8 cellular contexts compared by ENCODE assay signal in the genomic region with DNA sequence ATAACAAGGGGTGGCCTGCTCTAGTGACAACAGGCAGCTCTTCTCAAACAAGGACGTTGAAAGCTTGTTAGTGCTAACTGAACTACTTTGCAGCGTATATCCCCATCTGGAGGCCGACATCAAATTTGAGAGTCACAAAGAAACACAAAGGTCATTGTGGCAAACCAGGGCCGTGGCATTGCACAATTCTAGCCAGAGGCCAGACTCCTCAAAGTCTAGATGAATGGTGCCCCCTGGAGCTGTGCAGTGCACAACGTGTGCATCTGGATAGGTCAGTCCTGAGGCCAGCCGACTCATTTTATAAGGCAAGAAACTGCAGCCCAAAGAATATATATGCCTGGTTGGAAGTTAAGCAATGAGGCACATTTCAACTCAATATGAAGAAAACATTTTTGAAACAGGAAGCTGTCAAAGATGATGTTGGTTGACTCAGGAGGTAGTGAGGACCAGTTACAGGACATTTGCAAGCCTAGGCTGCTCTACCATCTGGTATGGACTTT.
DNase-seq lines count a peak whose midpoint lies in the region; ATAC-seq and TF ChIP-seq lines count a peak whose summit lies in the region.

No MANE protein-coding gene starts in this region.

- H3K27ac Mint-ChIP-seq in CD8-positive, alpha-beta memory T cell = no peak overlapping the region

- no peak overlapping the region for H3K4me3 Mint-ChIP-seq in CD8-positive, alpha-beta memory T cell

- in situ Hi-C loops in HAP-1 (cut with MboI; ENCODE audit: low sequenced_read_pairs) = no loop called here

- DNase-seq in COLO668 (lab: John Stamatoyannopoulos, UW; ENCODE audit: unreplicated experiment) (peak; percentile 19), LoVo (ENCODE audit: low spot score) (peak; percentile 16), ascending aorta (ENCODE audit: low spot score in 2 of 2) (peak; percentile 49 to 84), left lobe of liver (ENCODE audit: low spot score) (peak; percentile 49), HAP-1 (ENCODE audit: low spot score in 2 of 2) (no peak), DMS79 (lab: John Stamatoyannopoulos, UW) (no peak)
- DNase-seq in CD8-positive, alpha-beta memory T cell = no peak

- H3K4me1 ChIP-seq in ascending aorta (no peaks in the 10 kb centered on the region), HAP-1 (no peaks in the 10 kb centered on the region)
- H3K4me1 ChIP-seq in CD8-positive, alpha-beta memory T cell (ENCODE audit: insufficient read depth, low read length) = peaks cover 25% of the 10 kb centered on the region

- H3K9me3 ChIP-seq in ascending aorta (no peaks in the 10 kb centered on the region), HAP-1 (no peaks in the 10 kb centered on the region)
- no peaks in the 10 kb centered on the region for H3K9me3 ChIP-seq in CD8-positive, alpha-beta memory T cell (ENCODE audit: low read length)

- H3K36me3 ChIP-seq in ascending aorta (no peaks in the 10 kb centered on the region), HAP-1 (replicated peaks) (no peaks in the 10 kb centered on the region)
- no peaks in the 10 kb centered on the region for H3K36me3 ChIP-seq in CD8-positive, alpha-beta memory T cell (ENCODE audit: insufficient read depth, low read length)

- no peak overlapping the region for H3K27ac ChIP-seq in ascending aorta
- no peak overlapping the region for H3K27ac ChIP-seq in CD8-positive, alpha-beta memory T cell (ENCODE audit: low read depth, low read length)

- TF ChIP-seq CTCF in ascending aorta (IDR thresholded peaks at IDR 0.05) = no peak

- no peaks in the 10 kb centered on the region for H3K9me3 Mint-ChIP-seq in CD8-positive, alpha-beta memory T cell

- no peaks in the 10 kb centered on the region for H3K27me3 ChIP-seq in ascending aorta
- no peaks in the 10 kb centered on the region for H3K27me3 ChIP-seq in HAP-1 (ENCODE audit: low read depth)
- no peaks in the 10 kb centered on the region for H3K27me3 ChIP-seq in CD8-positive, alpha-beta memory T cell (ENCODE audit: insufficient read depth, low read length, poor library complexity, severe bottlenecking)

- peaks cover 17 to 63% of the 10 kb centered on the region in 2 donors for H3K27me3 Mint-ChIP-seq in CD8-positive, alpha-beta memory T cell

- H3K36me3 Mint-ChIP-seq in CD8-positive, alpha-beta memory T cell = no peaks in the 10 kb centered on the region

- peaks cover under 1 to 11% (median 11%) of the 10 kb centered on the region in 3 donors for H3K4me1 Mint-ChIP-seq in CD8-positive, alpha-beta memory T cell

- CTCF ChIA-PET in CD8-positive, alpha-beta memory T cell (lab: Charles Lee) = no interaction called here

- H3K4me3 ChIP-seq in ascending aorta (no peak overlapping the region), HAP-1 (no peak overlapping the region)
- H3K4me3 ChIP-seq in CD8-positive, alpha-beta memory T cell (ENCODE audit: low read length) = no peak overlapping the region

- intact Hi-C loops in ascending aorta (cut with DNase I) = no loop called here

- POLR2A ChIA-PET in CD8-positive, alpha-beta memory T cell (lab: Charles Lee) = no interaction called here

- peak; percentile 67 for ATAC-seq in left lobe of liver
- ATAC-seq in HG02981 (IDR thresholded peaks at IDR 0.05; ENCODE audit: unreplicated experiment) = no peak

Comparison
In these comparisons a context has a peak if more than half of its experiments do, and no peak if none do; other contexts are left out.
1. DNase-seq: peak in COLO668 (single experiment), LoVo (single experiment), ascending aorta (2 of 2) and left lobe of liver (single experiment); none in HAP-1 (0 of 2), DMS79 (single experiment) and CD8-positive, alpha-beta memory T cell (0 of 5).